Comparison of ENCODE assay signal across 8 cellular contexts in the genomic region with DNA sequence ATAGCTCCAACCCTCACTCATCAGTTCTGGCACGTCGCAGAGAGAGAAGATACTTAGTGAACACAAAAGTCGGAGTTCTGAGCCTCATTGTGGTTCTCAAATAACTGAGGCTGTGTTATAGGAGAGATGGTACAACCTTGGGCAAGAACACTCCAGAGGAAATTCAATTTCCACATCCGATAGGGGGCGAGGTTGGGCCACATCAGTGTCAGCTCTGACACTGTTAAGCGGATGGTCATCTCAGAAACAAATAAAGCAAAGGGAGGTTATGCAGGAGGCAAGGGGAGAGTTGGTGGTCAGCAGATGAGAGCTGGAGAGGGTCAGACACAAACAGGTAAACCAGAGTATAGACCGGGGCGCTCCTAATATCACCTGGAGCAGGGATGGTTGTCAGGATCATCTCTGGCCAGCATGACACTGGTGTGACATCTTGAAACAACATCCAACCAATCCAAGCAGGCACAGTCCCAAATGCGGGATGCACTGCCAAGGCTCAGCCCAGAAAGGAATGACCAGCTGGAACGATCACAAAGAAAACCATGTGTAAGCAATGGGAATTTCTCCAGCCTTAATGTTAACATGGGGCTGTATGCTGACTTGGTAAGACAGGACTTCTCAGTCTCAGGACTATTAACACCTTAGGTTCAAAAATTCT.
DNase-seq lines count a peak whose midpoint lies in the region; ATAC-seq and TF ChIP-seq lines count a peak whose summit lies in the region.

No MANE protein-coding gene starts in this region.

- H3K4me3 Mint-ChIP-seq in T-helper 2 cell treated with Interferon-gamma antibody and Interleukin-4, amounts not matched to agents 5 μg/mL and 100 μg/mL, for 36 hours, result no peak overlapping the region

- H3K27me3 ChIP-seq in BE2C, result no peaks in the 10 kb centered on the region

- DNase-seq in BE2C (peak; percentile 70), HT-29 (ENCODE audit: low spot score) (peak; percentile 23), amniotic epithelial cell (ENCODE audit: low read depth) (peak; percentile 50), left lobe of liver (ENCODE audit: low spot score) (no peak), NCI-H187 treated with DMSO at 0.1 percent for 48 hours (lab: John Stamatoyannopoulos, UW) (no peak)
- DNase-seq in T-helper 2 cell treated with Interferon-gamma antibody and Interleukin-4, amounts not matched to agents 5 μg/mL and 100 μg/mL, for 36 hours (ENCODE audit: low spot score), result no peak

- ATAC-seq in left lobe of liver (peak; percentile 63), HG03457 (IDR thresholded peaks at IDR 0.05; ENCODE audit: unreplicated experiment) (no peak), HG03432 (IDR thresholded peaks at IDR 0.05; ENCODE audit: unreplicated experiment) (no peak)

- no peaks in the 10 kb centered on the region for H3K9me3 ChIP-seq in BE2C

- H3K27me3 Mint-ChIP-seq in T-helper 2 cell treated with Interferon-gamma antibody and Interleukin-4, amounts not matched to agents 5 μg/mL and 100 μg/mL, for 36 hours (ENCODE audit: low read depth), result no peaks in the 10 kb centered on the region

- H3K36me3 Mint-ChIP-seq in T-helper 2 cell treated with Interferon-gamma antibody and Interleukin-4, amounts not matched to agents 5 μg/mL and 100 μg/mL, for 36 hours (ENCODE audit: low read depth), result no peaks in the 10 kb centered on the region

- no peaks in the 10 kb centered on the region for H3K36me3 ChIP-seq in BE2C

- no peaks in the 10 kb centered on the region for H3K9me3 Mint-ChIP-seq in T-helper 2 cell treated with Interferon-gamma antibody and Interleukin-4, amounts not matched to agents 5 μg/mL and 100 μg/mL, for 36 hours

- H3K4me1 Mint-ChIP-seq in T-helper 2 cell treated with Interferon-gamma antibody and Interleukin-4, amounts not matched to agents 5 μg/mL and 100 μg/mL, for 36 hours (ENCODE audit: low read depth), result peaks cover 6% of the 10 kb centered on the region

- TF ChIP-seq CTCF in BE2C (IDR thresholded peaks at IDR 0.05; ENCODE audit: low read depth, low read length), result peak; percentile 75

- H3K4me1 ChIP-seq in BE2C, result peaks cover 4% of the 10 kb centered on the region; the same call in 1 of the 2 replicates

- H3K27ac Mint-ChIP-seq in T-helper 2 cell treated with Interferon-gamma antibody and Interleukin-4, amounts not matched to agents 5 μg/mL and 100 μg/mL, for 36 hours, result no peak overlapping the region

- H3K4me3 ChIP-seq in BE2C (ENCODE audit: low read depth, low read length), result no peak overlapping the region

Comparison
In these comparisons a context has a peak if more than half of its experiments do, and no peak if none do; other contexts are left out.
1. DNase-seq: peak in BE2C (single experiment), HT-29 (single experiment) and amniotic epithelial cell (single experiment); none in left lobe of liver (single experiment), NCI-H187 treated with DMSO at 0.1 percent for 48 hours (single experiment) and T-helper 2 cell treated with Interferon-gamma antibody and Interleukin-4, amounts not matched to agents 5 μg/mL and 100 μg/mL, for 36 hours (single experiment).